ENCODE assay signal across 22 cellular contexts in the genomic region with DNA sequence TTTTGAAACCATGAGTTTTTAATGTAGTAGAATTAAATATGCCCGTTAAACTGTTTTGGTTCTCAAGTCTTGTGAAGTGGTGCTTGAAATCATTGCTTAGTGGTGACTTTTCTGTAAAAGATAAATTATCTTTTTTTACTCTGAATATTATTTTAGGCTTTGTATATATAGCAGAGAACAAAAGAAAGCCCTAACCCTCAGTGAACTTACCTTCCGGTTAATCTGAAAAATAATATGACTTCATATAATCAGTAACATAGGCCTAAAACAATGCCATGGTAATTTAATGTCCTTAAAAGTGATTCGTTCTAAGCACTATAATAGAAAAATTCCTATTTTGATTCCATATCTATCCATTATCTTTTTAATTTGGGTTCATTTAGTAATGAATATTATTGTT.
"Had no signal": no experiment of that assay in that cellular context is flagged by ENCODE, and none has a peak within 500 bp of the region (broad histone marks: within the 10 kb centered on the region; RNA-seq: fewer than 3 reads in every experiment).

No MANE protein-coding gene starts in this region.

- ATAC-seq: Panc1, PC-3 had no signal

- DNase-seq: Karpas-422; KG1; MM.1S; NCI-H1092 treated with DMSO at 0.1 percent for 48 hours; NCI-H1436; NCI-H187; NCI-H2029; NCI-H2081 treated with DMSO at 0.1 percent for 48 hours; NCI-H2171; NCI-H226; NCI-H446; NCI-H510A; NCI-H524 treated with DMSO at 0.1 percent for 48 hours; NCI-H69; NCI-H774; NK-92 treated with Interleukin-12 subunit alpha and Interleukin-12 subunit beta, amount 100 ng/mL, for 24 hours; PC-3; SHP77; SK-N-SH; SW 1271 had no signal

- H3K27ac ChIP-seq: RWPE1 had no signal

- H3K9me3 ChIP-seq: SK-N-SH had no signal
